ENCODE assay signal across 8 cellular contexts in genomic region chr1:185646202-185646683, GRCh38.
DNase-seq lines count a peak whose midpoint lies in the region; ATAC-seq and TF ChIP-seq lines count a peak whose summit lies in the region.

No MANE protein-coding gene starts in this region.

- peaks cover 32% of the 10 kb centered on the region for H3K4me1 Mint-ChIP-seq in nephron

- no peak for TF ChIP-seq CTCF in nephron (IDR thresholded peaks at IDR 0.05; ENCODE audit: unreplicated experiment in 3 of 3)

- peaks cover 7% of the 10 kb centered on the region for H3K9me3 ChIP-seq in SJSA1 (replicated peaks)

- no peaks in the 10 kb centered on the region for H3K36me3 Mint-ChIP-seq in nephron (ENCODE audit: low read depth)

- H3K27ac ChIP-seq in SJSA1: peak overlapping the region; percentile 90

- ATAC-seq in HG03342 (IDR thresholded peaks at IDR 0.05; ENCODE audit: unreplicated experiment) (peak; percentile 62), GM21528 (IDR thresholded peaks at IDR 0.05; ENCODE audit: low FRiP score, unreplicated experiment) (no peak), HG02623 (IDR thresholded peaks at IDR 0.05; ENCODE audit: unreplicated experiment) (no peak)

- peaks cover 38% of the 10 kb centered on the region for H3K4me1 ChIP-seq in SJSA1 (replicated peaks)

- H3K27me3 Mint-ChIP-seq in nephron (ENCODE audit: low read depth): no peaks in the 10 kb centered on the region

- H3K9me3 Mint-ChIP-seq in nephron: peaks cover 16% of the 10 kb centered on the region

- no peaks in the 10 kb centered on the region for H3K36me3 ChIP-seq in SJSA1

- DNase-seq in Ammon's horn (ENCODE audit: low spot score) (peak; percentile 86), SJSA1 (ENCODE audit: low read depth in 1 of 2, low spot score in 2 of 2) (peak; percentile 89 to 95), fibroblast of gingiva (ENCODE audit: low read depth) (peak; percentile 94)
- no peak for DNase-seq in effector CD8-positive, alpha-beta T cell (lab: John Stamatoyannopoulos, UW)

- H3K27ac Mint-ChIP-seq in nephron: peak overlapping the region; percentile 68 to 95 (median 86)

- H3K27me3 ChIP-seq in SJSA1 (replicated peaks): no peaks in the 10 kb centered on the region

- H3K4me3 ChIP-seq in SJSA1: peak overlapping the region; percentile 13; the same call in 1 of the 2 replicates

- peak overlapping the region in 2 of 3 experiments; percentile 3 to 42 for H3K4me3 Mint-ChIP-seq in nephron
